In genomic region chr1:174968750-174969244, GRCh38 we compare ENCODE assay signal across 8 cellular contexts. TPM values are rescaled to one million over a fixed set of nuclear protein-coding genes. Genes with fewer than 3 reads are reported as not detected.
DNase-seq lines count a peak whose midpoint lies in the region; ATAC-seq and TF ChIP-seq lines count a peak whose summit lies in the region.

No MANE protein-coding gene starts in this region.

- H3K4me1 Mint-ChIP-seq in T-cell = peaks cover 78 to 82% (median 79%) of the 10 kb centered on the region in 3 donors
- H3K4me1 Mint-ChIP-seq in endodermal cell = peaks cover 55% of the 10 kb centered on the region

- peak; percentile 23 for DNase-seq in AG04449 (ENCODE audit: low read depth, low spot score)
- DNase-seq in T-cell = peak in 24 of 34 experiments; percentile 8 to 61 (median 34)
- peak; percentile 16 to 31 for DNase-seq in foreskin fibroblast
- no peak for DNase-seq in HPDE6-E6E7 (ENCODE audit: extremely low spot score)
- no peak for DNase-seq in epidermal melanocyte (ENCODE audit: insufficient read length, low spot score)
- DNase-seq in endodermal cell = no peak

- H3K36me3 ChIP-seq in endodermal cell (ENCODE audit: control insufficient read depth, insufficient read depth, low read length) = no peaks in the 10 kb centered on the region

- CTCF ChIA-PET in AG04449 (lab: Yijun Ruan, JAX) = interaction anchor here (0.8 to 1.2 kb wide), 4 partner anchors 11 to 29 kb away, joined by 3 read pairs; no protein-coding TSS in a partner anchor
- CTCF ChIA-PET in T-cell (lab: Charles Lee) = interaction anchor here (0.6 to 1.8 kb wide), 11 partner anchors 11 to 54 kb away, joined by 3 to 12 read pairs (median 3); partner anchors contain the start of genes CACYBP (in 1 of the 2) and MRPS14 (in 1 of the 2)

- H3K4me3 Mint-ChIP-seq in T-cell = peak overlapping the region; percentile 70 to 75 (median 74)
- no peak overlapping the region for H3K4me3 Mint-ChIP-seq in endodermal cell

- H3K4me3 ChIP-seq in AG04449 (ENCODE audit: low read depth, low read length) = no peak overlapping the region
- H3K4me3 ChIP-seq in foreskin fibroblast (ENCODE audit: low read depth in 1 of 2, low read length in 2 of 2) = no peak overlapping the region
- no peak overlapping the region for H3K4me3 ChIP-seq in endodermal cell (ENCODE audit: low read length)

- H3K4me1 ChIP-seq in endodermal cell (ENCODE audit: control insufficient read depth, insufficient read depth, low read length) = peaks cover 20% of the 10 kb centered on the region

- H3K27ac Mint-ChIP-seq in T-cell (peak overlapping the region; percentile 93 to 95), endodermal cell (no peak overlapping the region)

- H3K9ac ChIP-seq in endodermal cell (ENCODE audit: extremely low read depth, low read length, poor library complexity, severe bottlenecking) = no peak overlapping the region

- H3K36me3 Mint-ChIP-seq in T-cell (peaks cover 26% of the 10 kb centered on the region), endodermal cell (ENCODE audit: low read depth) (no peaks in the 10 kb centered on the region)

- no peaks in the 10 kb centered on the region for H3K27me3 ChIP-seq in endodermal cell (ENCODE audit: control insufficient read depth, insufficient read depth, low read length, poor library complexity, severe bottlenecking)

- ATAC-seq in GM18873 (IDR thresholded peaks at IDR 0.05; ENCODE audit: low FRiP score, unreplicated experiment) (peak; percentile 73), HG03103 (IDR thresholded peaks at IDR 0.05; ENCODE audit: low read depth, unreplicated experiment) (peak; percentile 69), T-cell (replicated peaks in 1 of 4) (peak; percentile 68 to 74 (median 71))

- H3K9me3 Mint-ChIP-seq in T-cell (no peaks in the 10 kb centered on the region), endodermal cell (no peaks in the 10 kb centered on the region)

- no peaks in the 10 kb centered on the region for H3K9me3 ChIP-seq in endodermal cell (ENCODE audit: control insufficient read depth, low read length)

- TF ChIP-seq CTCF in AG04449 (IDR thresholded peaks at IDR 0.05; ENCODE audit: insufficient read depth, low read length, missing control alignments) (no peak), foreskin fibroblast (IDR thresholded peaks at IDR 0.05; ENCODE audit: low read depth, low read length) (no peak), endodermal cell (conservative IDR thresholded peaks at IDR 0.05) (no peak)

- POLR2A ChIA-PET in AG04449 (lab: Yijun Ruan, JAX) = no interaction called here
- POLR2A ChIA-PET in T-cell (lab: Charles Lee) = interaction anchor here (0.6 to 5.9 kb wide), 9 partner anchors 11 to 1156 kb away, joined by 3 to 58 read pairs (median 5); partner anchors contain the start of gene CACYBP (in 2 of the 2)

- H3K27me3 Mint-ChIP-seq in T-cell (no peaks in the 10 kb centered on the region), endodermal cell (ENCODE audit: insufficient read depth) (no peaks in the 10 kb centered on the region)

- 90 to 96% methylated on average over 4 to 5 of the region's 5 CpGs for WGBS in endodermal cell (ENCODE audit: insufficient coverage in 1 of 2, insufficient read length in 1 of 2), 2 experiments

- no peak overlapping the region for H3K27ac ChIP-seq in endodermal cell (ENCODE audit: low read depth, low read length)

RNA-seq across cellular contexts. Expression of gene CACYBP, which starts 30.9 kb away (rescaled TPM):
- total RNA-seq in T-cell (10 to 100 TPM; 60.3 to 91.7 (median 75.8) TPM), endodermal cell (100 to 1,000 TPM; 170 to 182 TPM)
- 106 TPM for polyA plus RNA-seq in endodermal cell (2013, experiment 1 of 2)
- 112 TPM for polyA plus RNA-seq in endodermal cell (2013, experiment 2 of 2)

RNA-seq across cellular contexts. Expression of gene MRPS14, which starts 54.4 kb away (rescaled TPM):
- total RNA-seq in T-cell = 10 to 100 TPM; 14.3 to 28.8 (median 25.8) TPM
- total RNA-seq in endodermal cell = 10 to 100 TPM; 30.3 to 30.9 TPM
- polyA plus RNA-seq in endodermal cell (2013, experiment 1 of 2) = 38.2 TPM
- polyA plus RNA-seq in endodermal cell (2013, experiment 2 of 2) = 35.3 TPM

Comparison
In these comparisons a context has a peak if more than half of its experiments do, and no peak if none do; other contexts are left out.
1. DNase-seq: peak in AG04449 (single experiment), T-cell (24 of 34) and foreskin fibroblast (2 of 2); none in HPDE6-E6E7 (single experiment), epidermal melanocyte (single experiment) and endodermal cell (single experiment).
2. Peak in every context shown above with its lines, with median percentiles within 50 percentile points of each other: ATAC-seq.